ENCODE assay signal across 30 cellular contexts in the genomic region with DNA sequence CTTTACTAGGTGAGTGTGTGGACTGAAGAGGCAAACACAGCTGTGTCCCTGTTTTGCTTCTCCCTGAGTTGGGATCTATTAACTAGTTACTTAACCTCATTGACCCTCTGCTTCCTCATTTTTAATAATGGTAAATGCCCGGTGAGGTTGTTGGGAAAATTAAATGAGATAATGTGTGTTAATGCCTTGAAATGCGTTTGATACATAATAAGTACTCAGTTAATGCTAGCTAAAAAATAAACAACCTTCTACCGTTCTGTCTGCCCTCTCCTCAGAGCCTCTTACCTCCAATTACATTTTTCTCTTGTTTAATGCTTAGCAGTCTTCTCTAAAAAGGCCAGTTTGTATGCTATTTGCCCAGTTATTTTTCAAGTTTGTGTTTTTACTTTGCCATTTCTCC.
"Had no signal": no experiment of that assay in that cellular context is flagged by ENCODE, and none has a peak within 500 bp of the region (broad histone marks: within the 10 kb centered on the region; RNA-seq: fewer than 3 reads in every experiment).

No MANE protein-coding gene starts in this region.

- H3K27ac Mint-ChIP-seq: activated CD4-positive, alpha-beta T cell treated with anti-CD3 and anti-CD28 coated beads for 36 hours; activated CD4-positive, alpha-beta T cell treated with anti-CD3 and anti-CD28 coated beads, Interleukin-2, amount 10 ng/mL, durations not matched to agents 7 days and 5 days; activated naive CD8-positive, alpha-beta T cell treated with anti-CD3 and anti-CD28 coated beads for 36 hours had no signal

- H3K27me3 Mint-ChIP-seq: activated CD4-positive, alpha-beta T cell treated with anti-CD3 and anti-CD28 coated beads for 36 hours; activated CD4-positive, alpha-beta T cell treated with anti-CD3 and anti-CD28 coated beads, Interleukin-2, amount 10 ng/mL, durations not matched to agents 7 days and 5 days; activated naive CD8-positive, alpha-beta T cell treated with anti-CD3 and anti-CD28 coated beads for 36 hours; central memory CD8-positive, alpha-beta T cell had no signal

- DNase-seq: activated CD4-positive, alpha-beta T cell treated with anti-CD3 and anti-CD28 coated beads for 36 hours; activated CD4-positive, alpha-beta T cell treated with anti-CD3 and anti-CD28 coated beads, Interleukin-2, amount 10 ng/mL, durations not matched to agents 7 days and 5 days; activated CD4-positive, alpha-beta T cell treated with anti-CD3 and anti-CD28 coated beads, Interleukin-2, amount 50 U/mL, for 48 hours; activated CD8-positive, alpha-beta memory T cell treated with anti-CD3 and anti-CD28 coated beads for 24 hours; activated effector memory CD4-positive, alpha-beta T cell treated with anti-CD3 and anti-CD28 coated beads, Interleukin-2, amount 50 U/mL, for 16 hours; activated naive CD4-positive, alpha-beta T cell; activated naive CD4-positive, alpha-beta T cell treated with anti-CD3 and anti-CD28 coated beads, Interleukin-2, amount 50 U/mL, for 16 hours; activated naive CD8-positive, alpha-beta T cell treated with anti-CD3 and anti-CD28 coated beads for 36 hours; activated T-cell treated with anti-CD3 and anti-CD28 coated beads, Interleukin-2, amount 50 U/mL, for 4 hours; amniotic stem cell; aorta; colonic mucosa; Kasumi-1; KG1; MM.1S; MV-4-11; NCI-H1092; NCI-H1436 treated with DMSO at 0.1 percent for 48 hours; NCI-H1694 treated with DMSO at 0.1 percent for 48 hours; NCI-H2029; NCI-H2171; NCI-H510A; NCI-H526; NCI-H748 treated with DMSO at 0.1 percent for 48 hours; OCI-M1; SHP77; SJCRH30; T1000; WERI-Rb-1 had no signal

- ATAC-seq: activated CD4-positive, alpha-beta T cell treated with anti-CD3 and anti-CD28 coated beads for 36 hours; activated T-cell treated with anti-CD3 and anti-CD28 coated beads, Interleukin-2, amount 50 U/mL, for 4 hours had no signal

- H3K4me3 Mint-ChIP-seq: activated CD4-positive, alpha-beta T cell treated with anti-CD3 and anti-CD28 coated beads for 36 hours; activated CD4-positive, alpha-beta T cell treated with anti-CD3 and anti-CD28 coated beads, Interleukin-2, amount 10 ng/mL, durations not matched to agents 7 days and 5 days; activated naive CD8-positive, alpha-beta T cell treated with anti-CD3 and anti-CD28 coated beads for 36 hours; activated T-cell treated with anti-CD3 and anti-CD28 coated beads, Interleukin-2, amount 50 U/mL, for 4 hours; central memory CD8-positive, alpha-beta T cell had no signal

- H3K9me3 Mint-ChIP-seq: activated CD4-positive, alpha-beta T cell treated with anti-CD3 and anti-CD28 coated beads, Interleukin-2, amount 10 ng/mL, durations not matched to agents 7 days and 5 days; activated T-cell treated with anti-CD3 and anti-CD28 coated beads, Interleukin-2, amount 50 U/mL, for 4 hours; central memory CD8-positive, alpha-beta T cell had no signal

- H3K4me1 Mint-ChIP-seq: activated naive CD8-positive, alpha-beta T cell treated with anti-CD3 and anti-CD28 coated beads for 36 hours had no signal
